ENCODE assay signal across 32 cellular contexts in the genomic region with DNA sequence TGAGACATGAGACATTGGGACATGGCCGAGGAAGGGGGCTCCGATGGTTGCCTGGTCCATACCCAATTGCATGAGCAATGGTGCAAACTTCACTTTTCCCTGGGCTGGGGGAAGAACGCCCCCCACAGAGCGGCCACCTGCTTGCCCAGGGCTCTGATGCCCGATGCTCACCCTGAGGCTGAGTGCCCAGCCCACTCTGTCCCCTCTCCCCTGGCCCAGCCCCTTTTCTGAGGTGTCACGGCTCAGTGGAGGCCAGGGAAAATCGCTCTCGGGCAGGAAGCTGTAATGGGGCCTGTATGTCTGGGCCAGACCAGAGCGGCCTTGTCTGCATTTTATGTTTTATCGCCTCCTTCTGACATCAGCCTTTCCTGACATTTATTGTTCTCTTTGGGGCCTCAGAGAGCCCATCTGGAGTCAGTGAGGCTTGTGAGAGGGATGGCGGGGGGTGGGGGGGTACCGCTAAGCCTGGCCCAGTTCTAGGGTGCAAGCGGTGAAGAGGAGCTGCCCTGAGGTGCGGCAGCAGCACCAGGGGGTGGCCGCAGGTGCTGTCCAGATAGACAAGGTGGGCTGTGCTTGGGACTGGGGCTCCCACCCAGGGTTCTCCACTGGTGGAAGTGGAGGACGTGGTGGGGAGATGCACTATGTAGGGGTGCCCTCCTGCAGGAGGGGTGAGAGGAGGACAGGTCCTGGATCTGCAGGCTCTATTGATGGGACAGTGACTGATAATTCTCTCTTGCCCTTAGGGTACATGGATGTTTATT. TPM values are rescaled to one million over a fixed set of nuclear protein-coding genes. Genes with fewer than 3 reads are reported as not detected.
DNase-seq lines count a peak whose midpoint lies in the region; ATAC-seq and TF ChIP-seq lines count a peak whose summit lies in the region.
"Had no signal": no experiment of that assay in that cellular context is flagged by ENCODE, and none has a peak within 500 bp of the region (broad histone marks: within the 10 kb centered on the region; RNA-seq: fewer than 3 reads in every experiment).

No MANE protein-coding gene starts in this region.

- ATAC-seq in activated T-cell treated with anti-CD3 and anti-CD28 coated beads, Interleukin-2, amount 50 U/mL, for 4 hours: no peak
- ATAC-seq: A549; esophagus mucosa; HCT116; natural killer cell; Panc1; stimulated activated memory B cell treated with anti-CD40 and anti-IgM and Interleukin-4, amounts not matched to agents 10 μg/mL and 1 μg/mL and 100 μg/mL, for 72 hours had no signal

- DNase-seq in activated T-cell treated with anti-CD3 and anti-CD28 coated beads, Interleukin-2, amount 50 U/mL, for 4 hours: peak; percentile 3
- DNase-seq in activated T-cell treated with anti-CD3 and anti-CD28 coated beads for 4 hours (no peak), chondrocyte (ENCODE audit: low spot score) (peak; percentile 78), mesenchymal stem cell (no peak), transverse colon (peak; percentile 2), endothelial cell (ENCODE audit: low spot score) (no peak), HCEC 1CT (no peak), NCI-H446 treated with DMSO at 0.1 percent for 48 hours (lab: John Stamatoyannopoulos, UW) (no peak)
- DNase-seq: activated B cell treated with CpG ODN at 0.5 μM for 24 hours; activated CD4-positive, alpha-beta T cell treated with anti-CD3 and anti-CD28 coated beads, Interleukin-2, amount 50 U/mL, for 4 hours; activated naive CD4-positive, alpha-beta T cell treated with anti-CD3 and anti-CD28 coated beads, Interleukin-2, amount 50 U/mL, for 16 hours; AML-193; amniotic stem cell; brain microvascular endothelial cell; CD4-positive, alpha-beta memory T cell; effector memory CD4-positive, alpha-beta T cell; foreskin melanocyte; natural killer cell; NCI-H1092; NCI-H187; NCI-H524 treated with DMSO at 0.1 percent for 48 hours; stimulated activated CD4-positive, alpha-beta T cell treated with anti-CD3 and anti-CD28 coated beads, Interleukin-4, amount 100 ng/mL, for 4 hours had no signal

- no peak overlapping the region for H3K4me2 ChIP-seq in mesenchymal stem cell (ENCODE audit: low read length, poor library complexity, severe bottlenecking)
- H3K4me2 ChIP-seq: A549 had no signal

- H3K4ac ChIP-seq in mesenchymal stem cell (ENCODE audit: low read depth in 1 of 2, low read length in 2 of 2): no peak overlapping the region

- in situ Hi-C loops in transverse colon (cut with MboI; ENCODE audit: low pct_ligation_motif_present in 1 of 4, low pct_unique_long_range_greater_than_20kb in 1 of 4, low sequenced_read_pairs in 3 of 4): no loop called here

- TF ChIP-seq POLR2A in transverse colon (IDR thresholded peaks at IDR 0.05): no peak

- H3K36me3 ChIP-seq in mesenchymal stem cell (ENCODE audit: control insufficient read depth in 1 of 2, insufficient read depth in 2 of 2, low read depth in 1 of 2, low read length in 2 of 2): no peaks in the 10 kb centered on the region
- H3K36me3 ChIP-seq in transverse colon: no peaks in the 10 kb centered on the region
- H3K36me3 ChIP-seq: brain microvascular endothelial cell, ovary, SJCRH30, suprapubic skin, vagina had no signal

- H3K27me3 ChIP-seq in mesenchymal stem cell (ENCODE audit: control insufficient read depth in 1 of 2, insufficient read depth in 1 of 2, low read length in 2 of 2) (peaks cover 31 to 61% of the 10 kb centered on the region in 2 experiments), transverse colon (peaks cover 6% of the 10 kb centered on the region)
- H3K27me3 ChIP-seq: ovary, vagina had no signal

- WGBS in mesenchymal stem cell: 80% methylated on average over 16 of the region's 16 CpGs
- WGBS in transverse colon (ENCODE audit: low coverage in 1 of 2), 2 donors: 89% methylated on average over 16 of the region's 16 CpGs; no CpG with 5 or more reads in 1 of the 2 donors

- no peaks in the 10 kb centered on the region for H3K36me3 Mint-ChIP-seq in activated T-cell treated with anti-CD3 and anti-CD28 coated beads, Interleukin-2, amount 50 U/mL, for 4 hours (ENCODE audit: insufficient read depth)
- H3K36me3 Mint-ChIP-seq in chondrocyte (ENCODE audit: low read depth): no peaks in the 10 kb centered on the region
- H3K36me3 Mint-ChIP-seq in endothelial cell (ENCODE audit: low read depth, unreplicated experiment): no peaks in the 10 kb centered on the region
- H3K36me3 Mint-ChIP-seq: CD4-positive, alpha-beta memory T cell; natural killer cell; stimulated activated memory B cell treated with anti-CD40 and anti-IgM and Interleukin-4, amounts not matched to agents 10 μg/mL and 1 μg/mL and 100 μg/mL, for 72 hours had no signal

- peak overlapping the region; percentile 13 for H2BK15ac ChIP-seq in mesenchymal stem cell (ENCODE audit: low read depth, poor library complexity, severe bottlenecking)

- H3K18ac ChIP-seq in mesenchymal stem cell (ENCODE audit: low read depth in 1 of 2, low read length in 2 of 2): no peak overlapping the region

- no peak overlapping the region for H3K4me3 Mint-ChIP-seq in activated T-cell treated with anti-CD3 and anti-CD28 coated beads, Interleukin-2, amount 50 U/mL, for 4 hours
- H3K4me3 Mint-ChIP-seq in chondrocyte (ENCODE audit: unreplicated experiment): no peak overlapping the region
- H3K4me3 Mint-ChIP-seq in endothelial cell (ENCODE audit: unreplicated experiment): no peak overlapping the region
- H3K4me3 Mint-ChIP-seq: activated B cell treated with CpG ODN at 0.5 μM for 24 hours; CD4-positive, alpha-beta memory T cell; natural killer cell; stimulated activated memory B cell treated with anti-CD40 and anti-IgM and Interleukin-4, amounts not matched to agents 10 μg/mL and 1 μg/mL and 100 μg/mL, for 72 hours had no signal

- H2AFZ ChIP-seq in mesenchymal stem cell (ENCODE audit: low read depth, low read length): no peak overlapping the region

- TF ChIP-seq EP300 in transverse colon (IDR thresholded peaks at IDR 0.05; ENCODE audit: low read depth): no peak

- no peak overlapping the region for H3K14ac ChIP-seq in mesenchymal stem cell (ENCODE audit: low read length in 2 of 2)

- intact Hi-C loops in transverse colon (cut with DNase I; ENCODE audit: low total_unique reads): no loop called here

- H3K23ac ChIP-seq in mesenchymal stem cell (ENCODE audit: low read length in 2 of 2): no peak overlapping the region

- H2AK5ac ChIP-seq in mesenchymal stem cell (ENCODE audit: low read length, severe bottlenecking): no peak overlapping the region

- no peak overlapping the region for H3K9ac ChIP-seq in mesenchymal stem cell (ENCODE audit: low read length)

- H3K27me3 Mint-ChIP-seq in activated T-cell treated with anti-CD3 and anti-CD28 coated beads, Interleukin-2, amount 50 U/mL, for 4 hours (ENCODE audit: low read depth): peaks cover 9% of the 10 kb centered on the region
- H3K27me3 Mint-ChIP-seq in chondrocyte (ENCODE audit: low read depth) (peaks cover 35% of the 10 kb centered on the region), endothelial cell (ENCODE audit: unreplicated experiment) (peaks cover under 1% of the 10 kb centered on the region)

- no peaks in the 10 kb centered on the region for H3K79me1 ChIP-seq in mesenchymal stem cell (replicated peaks; ENCODE audit: low read length, poor library complexity, severe bottlenecking)

- no peak for TF ChIP-seq CTCF in chondrocyte (IDR thresholded peaks at IDR 0.05)
- no peak for TF ChIP-seq CTCF in transverse colon (IDR thresholded peaks at IDR 0.05)
- TF ChIP-seq CTCF in endothelial cell (IDR thresholded peaks at IDR 0.05; ENCODE audit: unreplicated experiment): no peak

- H3K4me1 ChIP-seq in mesenchymal stem cell (ENCODE audit: control insufficient read depth, insufficient read depth, low read depth, low read length) (peaks cover 11% of the 10 kb centered on the region), transverse colon (no peaks in the 10 kb centered on the region)
- H3K4me1 ChIP-seq: SJCRH30 had no signal

- peaks cover 3% of the 10 kb centered on the region for H3K9me3 Mint-ChIP-seq in activated T-cell treated with anti-CD3 and anti-CD28 coated beads, Interleukin-2, amount 50 U/mL, for 4 hours
- H3K9me3 Mint-ChIP-seq in chondrocyte (ENCODE audit: low read depth) (no peaks in the 10 kb centered on the region), endothelial cell (ENCODE audit: unreplicated experiment) (no peaks in the 10 kb centered on the region)
- H3K9me3 Mint-ChIP-seq: activated B cell treated with CpG ODN at 0.5 μM for 24 hours; natural killer cell; stimulated activated memory B cell treated with anti-CD40 and anti-IgM and Interleukin-4, amounts not matched to agents 10 μg/mL and 1 μg/mL and 100 μg/mL, for 72 hours had no signal

- H3K27ac Mint-ChIP-seq in chondrocyte (ENCODE audit: unreplicated experiment) (no peak overlapping the region), endothelial cell (ENCODE audit: unreplicated experiment) (no peak overlapping the region)
- H3K27ac Mint-ChIP-seq: activated B cell treated with CpG ODN at 0.5 μM for 24 hours; natural killer cell; stimulated activated memory B cell treated with anti-CD40 and anti-IgM and Interleukin-4, amounts not matched to agents 10 μg/mL and 1 μg/mL and 100 μg/mL, for 72 hours had no signal

- no peak overlapping the region for H3K4me3 ChIP-seq in mesenchymal stem cell (ENCODE audit: insufficient read depth in 1 of 2, low read depth in 1 of 2, low read length in 2 of 2)
- H3K4me3 ChIP-seq in transverse colon: no peak overlapping the region
- H3K4me3 ChIP-seq: A549, ovary, SJCRH30, suprapubic skin, vagina had no signal

- H3K4me1 Mint-ChIP-seq in activated T-cell treated with anti-CD3 and anti-CD28 coated beads, Interleukin-2, amount 50 U/mL, for 4 hours (ENCODE audit: low read depth): no peaks in the 10 kb centered on the region
- H3K4me1 Mint-ChIP-seq in chondrocyte (ENCODE audit: low read depth) (no peaks in the 10 kb centered on the region), endothelial cell (ENCODE audit: unreplicated experiment) (no peaks in the 10 kb centered on the region)
- H3K4me1 Mint-ChIP-seq: activated B cell treated with CpG ODN at 0.5 μM for 24 hours; CD4-positive, alpha-beta memory T cell; stimulated activated memory B cell treated with anti-CD40 and anti-IgM and Interleukin-4, amounts not matched to agents 10 μg/mL and 1 μg/mL and 100 μg/mL, for 72 hours had no signal

- no peak overlapping the region for H2BK5ac ChIP-seq in mesenchymal stem cell (ENCODE audit: low read depth, low read length, poor library complexity, severe bottlenecking)

- no peak overlapping the region for H4K8ac ChIP-seq in mesenchymal stem cell (ENCODE audit: low read length)

- no peak overlapping the region for H4K91ac ChIP-seq in mesenchymal stem cell (ENCODE audit: low read length)

- no peak overlapping the region for H2BK12ac ChIP-seq in mesenchymal stem cell (ENCODE audit: low read length in 2 of 2)

- H3K27ac ChIP-seq in mesenchymal stem cell (ENCODE audit: low read length, poor library complexity, severe bottlenecking) (no peak overlapping the region), transverse colon (no peak overlapping the region)
- H3K27ac ChIP-seq: A549, brain microvascular endothelial cell, ovary, SJCRH30, suprapubic skin, vagina had no signal

- H3K9me3 ChIP-seq in mesenchymal stem cell (ENCODE audit: control insufficient read depth, low read length) (peaks cover 6% of the 10 kb centered on the region), transverse colon (no peaks in the 10 kb centered on the region)
- H3K9me3 ChIP-seq: A549, ovary, SJCRH30, suprapubic skin, vagina had no signal

- no peak overlapping the region for H2BK120ac ChIP-seq in mesenchymal stem cell (ENCODE audit: low read depth, low read length)

RNA-seq across cellular contexts. Expression of a gene that starts 46.1 kb away (rescaled TPM):
- under 1 TPM in 2 of 3 donors, not detected in 1; 0.11 to 0.16 TPM for total RNA-seq in activated T-cell treated with anti-CD3 and anti-CD28 coated beads, Interleukin-2, amount 50 U/mL, for 4 hours
- total RNA-seq in chondrocyte: 0.58 to 1.3 TPM (median 0.90 TPM) in 3 replicates
- 0.01 TPM for polyA plus RNA-seq in mesenchymal stem cell (2013, experiment 1 of 2)
- polyA plus RNA-seq in mesenchymal stem cell (2013, experiment 2 of 2): 0.01 TPM
- total RNA-seq in transverse colon: 1 to 10 TPM in 1 of 4 donors, under 1 TPM in 2, not detected in 1; 0.20 to 1.1 (median 0.41) TPM
- 4.7 TPM for total RNA-seq in endothelial cell (ENCODE audit: unreplicated experiment)
- total RNA-seq: activated B cell treated with CpG ODN at 0.5 μM for 24 hours; CD4-positive, alpha-beta memory T cell; HT-29; SJCRH30 had no signal
- polyA plus RNA-seq: CD4-positive, alpha-beta memory T cell had no signal

Comparison
In these comparisons a context has a peak if more than half of its experiments do, and no peak if none do; other contexts are left out.
1. DNase-seq: peak in activated T-cell treated with anti-CD3 and anti-CD28 coated beads, Interleukin-2, amount 50 U/mL, for 4 hours (single experiment), chondrocyte (single experiment) and transverse colon (single experiment); none in activated T-cell treated with anti-CD3 and anti-CD28 coated beads for 4 hours (single experiment), mesenchymal stem cell (single experiment), endothelial cell (single experiment), HCEC 1CT (single experiment) and NCI-H446 treated with DMSO at 0.1 percent for 48 hours (single experiment).